In the genomic region with DNA sequence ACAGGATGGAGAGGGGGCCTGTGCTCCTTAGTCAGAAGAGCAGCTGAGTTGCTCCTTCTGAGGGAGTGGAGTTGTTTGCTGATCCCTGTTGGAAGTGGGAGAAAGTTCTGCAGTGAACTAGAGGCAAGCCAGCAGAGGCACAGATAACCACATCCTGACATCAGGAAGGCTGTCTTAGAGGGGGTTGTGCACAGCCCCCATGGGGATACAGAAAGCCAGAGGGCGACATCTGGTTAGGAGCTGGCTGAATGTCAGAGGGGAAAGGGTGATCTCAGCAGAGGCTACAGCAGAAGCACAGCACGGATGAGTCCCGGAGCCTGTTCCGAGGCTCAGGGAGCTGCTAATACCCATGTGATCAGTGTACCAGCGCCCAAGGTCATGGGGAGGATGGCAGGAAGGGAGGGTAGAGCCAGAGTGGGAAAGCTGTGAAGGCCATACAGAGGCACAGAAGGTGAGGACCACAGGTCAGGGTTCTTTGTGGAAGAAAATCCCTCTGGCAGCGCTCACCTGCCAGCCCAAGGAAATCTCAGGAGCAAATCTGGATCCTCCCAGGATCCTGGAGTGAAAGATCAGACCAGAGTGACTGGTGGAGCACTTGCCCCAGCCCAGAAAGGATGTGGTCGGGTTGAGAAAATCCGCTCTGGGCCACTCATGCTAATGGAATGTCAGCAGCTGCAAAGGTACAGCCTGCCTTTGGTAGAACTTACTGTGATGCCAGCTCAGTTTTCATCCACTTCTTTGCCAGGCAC, we compare ENCODE assay signal across 1 cellular context.
TF ChIP-seq lines count a peak whose summit lies in the region.

No MANE protein-coding gene starts in this region.

TF ChIP-seq in GM23338, 12 proteins besides CTCF, POLR2A, EP300 and RAD21 (continued from another document):
- TF ChIP-seq, protein P1, sequence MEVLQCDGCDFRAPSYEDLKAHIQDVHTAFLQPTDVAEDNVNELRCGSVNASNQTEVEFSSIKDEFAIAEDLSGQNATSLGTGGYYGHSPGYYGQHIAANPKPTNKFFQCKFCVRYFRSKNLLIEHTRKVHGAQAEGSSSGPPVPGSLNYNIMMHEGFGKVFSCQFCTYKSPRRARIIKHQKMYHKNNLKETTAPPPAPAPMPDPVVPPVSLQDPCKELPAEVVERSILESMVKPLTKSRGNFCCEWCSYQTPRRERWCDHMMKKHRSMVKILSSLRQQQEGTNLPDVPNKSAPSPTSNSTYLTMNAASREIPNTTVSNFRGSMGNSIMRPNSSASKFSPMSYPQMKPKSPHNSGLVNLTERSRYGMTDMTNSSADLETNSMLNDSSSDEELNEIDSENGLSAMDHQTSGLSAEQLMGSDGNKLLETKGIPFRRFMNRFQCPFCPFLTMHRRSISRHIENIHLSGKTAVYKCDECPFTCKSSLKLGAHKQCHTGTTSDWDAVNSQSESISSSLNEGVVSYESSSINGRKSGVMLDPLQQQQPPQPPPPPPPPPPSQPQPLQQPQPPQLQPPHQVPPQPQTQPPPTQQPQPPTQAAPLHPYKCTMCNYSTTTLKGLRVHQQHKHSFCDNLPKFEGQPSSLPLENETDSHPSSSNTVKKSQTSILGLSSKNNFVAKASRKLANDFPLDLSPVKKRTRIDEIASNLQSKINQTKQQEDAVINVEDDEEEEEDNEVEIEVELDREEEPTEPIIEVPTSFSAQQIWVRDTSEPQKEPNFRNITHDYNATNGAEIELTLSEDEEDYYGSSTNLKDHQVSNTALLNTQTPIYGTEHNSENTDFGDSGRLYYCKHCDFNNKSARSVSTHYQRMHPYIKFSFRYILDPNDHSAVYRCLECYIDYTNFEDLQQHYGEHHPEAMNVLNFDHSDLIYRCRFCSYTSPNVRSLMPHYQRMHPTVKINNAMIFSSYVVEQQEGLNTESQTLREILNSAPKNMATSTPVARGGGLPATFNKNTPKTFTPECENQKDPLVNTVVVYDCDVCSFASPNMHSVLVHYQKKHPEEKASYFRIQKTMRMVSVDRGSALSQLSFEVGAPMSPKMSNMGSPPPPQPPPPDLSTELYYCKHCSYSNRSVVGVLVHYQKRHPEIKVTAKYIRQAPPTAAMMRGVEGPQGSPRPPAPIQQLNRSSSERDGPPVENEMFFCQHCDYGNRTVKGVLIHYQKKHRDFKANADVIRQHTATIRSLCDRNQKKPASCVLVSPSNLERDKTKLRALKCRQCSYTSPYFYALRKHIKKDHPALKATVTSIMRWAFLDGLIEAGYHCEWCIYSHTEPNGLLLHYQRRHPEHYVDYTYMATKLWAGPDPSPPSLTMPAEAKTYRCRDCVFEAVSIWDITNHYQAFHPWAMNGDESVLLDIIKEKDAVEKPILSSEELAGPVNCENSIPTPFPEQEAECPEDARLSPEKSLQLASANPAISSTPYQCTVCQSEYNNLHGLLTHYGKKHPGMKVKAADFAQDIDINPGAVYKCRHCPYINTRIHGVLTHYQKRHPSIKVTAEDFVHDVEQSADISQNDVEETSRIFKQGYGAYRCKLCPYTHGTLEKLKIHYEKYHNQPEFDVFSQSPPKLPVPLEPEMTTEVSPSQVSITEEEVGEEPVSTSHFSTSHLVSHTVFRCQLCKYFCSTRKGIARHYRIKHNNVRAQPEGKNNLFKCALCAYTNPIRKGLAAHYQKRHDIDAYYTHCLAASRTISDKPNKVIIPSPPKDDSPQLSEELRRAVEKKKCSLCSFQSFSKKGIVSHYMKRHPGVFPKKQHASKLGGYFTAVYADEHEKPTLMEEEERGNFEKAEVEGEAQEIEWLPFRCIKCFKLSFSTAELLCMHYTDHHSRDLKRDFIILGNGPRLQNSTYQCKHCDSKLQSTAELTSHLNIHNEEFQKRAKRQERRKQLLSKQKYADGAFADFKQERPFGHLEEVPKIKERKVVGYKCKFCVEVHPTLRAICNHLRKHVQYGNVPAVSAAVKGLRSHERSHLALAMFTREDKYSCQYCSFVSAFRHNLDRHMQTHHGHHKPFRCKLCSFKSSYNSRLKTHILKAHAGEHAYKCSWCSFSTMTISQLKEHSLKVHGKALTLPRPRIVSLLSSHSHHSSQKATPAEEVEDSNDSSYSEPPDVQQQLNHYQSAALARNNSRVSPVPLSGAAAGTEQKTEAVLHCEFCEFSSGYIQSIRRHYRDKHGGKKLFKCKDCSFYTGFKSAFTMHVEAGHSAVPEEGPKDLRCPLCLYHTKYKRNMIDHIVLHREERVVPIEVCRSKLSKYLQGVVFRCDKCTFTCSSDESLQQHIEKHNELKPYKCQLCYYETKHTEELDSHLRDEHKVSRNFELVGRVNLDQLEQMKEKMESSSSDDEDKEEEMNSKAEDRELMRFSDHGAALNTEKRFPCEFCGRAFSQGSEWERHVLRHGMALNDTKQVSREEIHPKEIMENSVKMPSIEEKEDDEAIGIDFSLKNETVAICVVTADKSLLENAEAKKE (CRISPR knock-in tag; IDR thresholded peaks at IDR 0.05), result no peak
